In the genomic region with DNA sequence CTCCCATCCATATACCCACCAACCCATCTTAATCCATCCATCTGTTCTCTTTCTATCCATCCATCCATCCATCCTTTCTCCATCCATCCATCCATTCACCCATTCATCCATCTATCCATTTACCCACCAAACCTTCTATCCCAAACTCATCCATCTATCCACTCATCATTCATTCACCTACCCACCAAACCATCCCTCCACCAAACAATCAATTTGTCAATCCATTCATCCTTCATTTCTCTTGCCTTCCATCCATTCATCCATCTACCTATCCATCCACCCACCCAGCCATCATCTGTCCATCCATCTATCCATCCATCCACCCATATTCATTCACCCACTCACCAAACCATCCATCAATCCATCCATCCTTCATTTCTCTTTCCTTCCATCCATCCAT, we compare ENCODE assay signal across 21 cellular contexts. TPM values are rescaled to one million over a fixed set of nuclear protein-coding genes. Genes with fewer than 3 reads are reported as not detected.
DNase-seq lines count a peak whose midpoint lies in the region; ATAC-seq, FAIRE-seq and TF ChIP-seq lines count a peak whose summit lies in the region.
"Had no signal": no experiment of that assay in that cellular context is flagged by ENCODE, and none has a peak within 500 bp of the region (broad histone marks: within the 10 kb centered on the region; RNA-seq: fewer than 3 reads in every experiment).

No MANE protein-coding gene starts in this region.

- H3K23ac ChIP-seq in H1 (ENCODE audit: insufficient read length) = no peak overlapping the region

- H3K79me2 ChIP-seq in H1 (ENCODE audit: control insufficient read depth in 1 of 2, insufficient read depth in 2 of 2, low read length in 2 of 2) = no peaks in the 10 kb centered on the region

- H3K9me3 Mint-ChIP-seq in activated T-cell treated with anti-CD3 and anti-CD28 coated beads, Interleukin-2, amount 50 U/mL, for 72 hours = no peaks in the 10 kb centered on the region
- H3K9me3 Mint-ChIP-seq in CD8-positive, alpha-beta T cell = no peaks in the 10 kb centered on the region
- H3K9me3 Mint-ChIP-seq in nephron progenitor cell (no peaks in the 10 kb centered on the region), mesothelial cell of epicardium (no peaks in the 10 kb centered on the region)
- H3K9me3 Mint-ChIP-seq: CD4-positive, alpha-beta memory T cell; GM23338 had no signal

- H3K23me2 ChIP-seq in H1 (ENCODE audit: low read depth, low read length) = peaks cover 7% of the 10 kb centered on the region; the same call in 1 of the 2 replicates

- H3K14ac ChIP-seq in H1 (ENCODE audit: insufficient read length) = no peak overlapping the region

- no peaks in the 10 kb centered on the region for H3K27me3 ChIP-seq in CD8-positive, alpha-beta T cell (ENCODE audit: insufficient read depth, low read length)
- no peaks in the 10 kb centered on the region for H3K27me3 ChIP-seq in H1 (replicated peaks in 1 of 4; ENCODE audit: control insufficient read depth in 3 of 4, extremely low read depth in 1 of 4, insufficient read depth in 3 of 4, low read length in 3 of 4)
- H3K27me3 ChIP-seq: BE2C had no signal

- H3K9me3 ChIP-seq in CD8-positive, alpha-beta T cell (ENCODE audit: low read length) = no peaks in the 10 kb centered on the region
- no peaks in the 10 kb centered on the region for H3K9me3 ChIP-seq in H1 (ENCODE audit: insufficient read depth in 2 of 2, low read depth in 1 of 2, low read length in 1 of 2)
- H3K9me3 ChIP-seq: BE2C had no signal

- no peak overlapping the region for H2AFZ ChIP-seq in H1 (ENCODE audit: low read length)

- TF ChIP-seq EP300 in H1 (IDR thresholded peaks at IDR 0.05; ENCODE audit: borderline replicate concordance in 1 of 2, low read depth in 2 of 2, low read length in 2 of 2) = no peak

- H2BK5ac ChIP-seq in H1 (ENCODE audit: low read depth, low read length) = no peak overlapping the region

- TF ChIP-seq RAD21 in H1 (IDR thresholded peaks at IDR 0.05 in 1 of 2, conservative IDR thresholded peaks at IDR 0.05 in 1 of 2; ENCODE audit: low read depth in 2 of 2, low read length in 2 of 2) = no peak

- no peak for ATAC-seq in activated T-cell treated with anti-CD3 and anti-CD28 coated beads, Interleukin-2, amount 50 U/mL, for 72 hours (replicated peaks in 1 of 2)
- ATAC-seq in CD8-positive, alpha-beta T cell = no peak
- ATAC-seq: PC-3 had no signal

- CTCF ChIA-PET in CD8-positive, alpha-beta T cell (lab: Charles Lee) = interaction anchor here (0.6 kb wide), 1 partner anchor 44 kb away, joined by 3 read pairs; the partner anchor contains the start of gene CIBAR2
- CTCF ChIA-PET in H1 (lab: Charles Lee; ENCODE audit: partially characterized antibody) = no interaction called here

- peaks cover 11% of the 10 kb centered on the region for H3K4me1 Mint-ChIP-seq in activated T-cell treated with anti-CD3 and anti-CD28 coated beads, Interleukin-2, amount 50 U/mL, for 72 hours (ENCODE audit: low read depth)
- H3K4me1 Mint-ChIP-seq in CD8-positive, alpha-beta T cell (ENCODE audit: low read depth) = peaks cover 19% of the 10 kb centered on the region
- H3K4me1 Mint-ChIP-seq in nephron progenitor cell = peaks cover 72% of the 10 kb centered on the region
- H3K4me1 Mint-ChIP-seq in mesothelial cell of epicardium = peaks cover 59% of the 10 kb centered on the region

- H3K27ac Mint-ChIP-seq in activated T-cell treated with anti-CD3 and anti-CD28 coated beads, Interleukin-2, amount 50 U/mL, for 72 hours = peak overlapping the region; percentile 12
- peak overlapping the region; percentile 93 for H3K27ac Mint-ChIP-seq in CD8-positive, alpha-beta T cell
- H3K27ac Mint-ChIP-seq in nephron progenitor cell = no peak overlapping the region
- no peak overlapping the region for H3K27ac Mint-ChIP-seq in mesothelial cell of epicardium

- DNase-seq in activated T-cell treated with anti-CD3 and anti-CD28 coated beads, Interleukin-2, amount 50 U/mL, for 72 hours = no peak
- DNase-seq in activated T-cell treated with anti-CD3 and anti-CD28 coated beads for 4 hours (no peak), H1 (ENCODE audit: low read depth in 1 of 2, low spot score in 2 of 2) (no peak), nephron progenitor cell (no peak), inferior parietal cortex (ENCODE audit: extremely low spot score) (no peak), mesothelial cell of epicardium (ENCODE audit: low spot score in 2 of 2, unreplicated experiment in 2 of 2) (no peak), GDM1 (lab: John Stamatoyannopoulos, UW) (no peak)
- DNase-seq in CD8-positive, alpha-beta T cell = no peak
- DNase-seq: 8988T; Calu3; CD4-positive, alpha-beta memory T cell; NCI-H1417 treated with DMSO at 0.1 percent for 48 hours; NCI-H187 treated with DMSO at 0.1 percent for 48 hours; NCI-H526; PC-3 had no signal

- H3K4me3 ChIP-seq in CD8-positive, alpha-beta T cell (ENCODE audit: low read depth, low read length) = peak overlapping the region; percentile 42
- no peak overlapping the region for H3K4me3 ChIP-seq in H1 (ENCODE audit: extremely low read depth in 1 of 4, insufficient read depth in 2 of 4, low read depth in 3 of 4, low read length in 4 of 4)
- H3K4me3 ChIP-seq: GM23338 had no signal

- no peak overlapping the region for H2BK120ac ChIP-seq in H1 (replicated peaks; ENCODE audit: low read depth, low read length)

- POLR2A ChIA-PET in CD8-positive, alpha-beta T cell (lab: Charles Lee) = no interaction called here
- POLR2A ChIA-PET in H1 (lab: Charles Lee; ENCODE audit: partially characterized antibody) = no interaction called here

- H3K9ac ChIP-seq in H1 (replicated peaks in 1 of 4; ENCODE audit: extremely low read depth in 1 of 4, low read depth in 3 of 4, low read length in 3 of 4) = no peak overlapping the region

- no peaks in the 10 kb centered on the region for H4K20me1 ChIP-seq in H1 (replicated peaks in 1 of 2; ENCODE audit: control insufficient read depth in 1 of 2, insufficient read depth in 2 of 2, low read length in 2 of 2)

- no peaks in the 10 kb centered on the region for H3K79me1 ChIP-seq in H1 (ENCODE audit: low read depth, low read length)

- no peak for TF ChIP-seq CTCF in CD8-positive, alpha-beta T cell (IDR thresholded peaks at IDR 0.05)
- TF ChIP-seq CTCF in H1 (IDR thresholded peaks at IDR 0.05; ENCODE audit: control extremely low read depth in 1 of 3, insufficient read depth in 1 of 3, low read depth in 1 of 3, low read length in 3 of 3) (no peak), nephron progenitor cell (IDR thresholded peaks at IDR 0.05) (no peak), mesothelial cell of epicardium (IDR thresholded peaks at IDR 0.05; ENCODE audit: unreplicated experiment) (no peak)

- no peak for TF ChIP-seq POLR2A in H1 (IDR thresholded peaks at IDR 0.05; ENCODE audit: control extremely low read depth in 1 of 2, low read depth in 2 of 2, low read length in 2 of 2)

- H3K4me3 Mint-ChIP-seq in activated T-cell treated with anti-CD3 and anti-CD28 coated beads, Interleukin-2, amount 50 U/mL, for 72 hours = no peak overlapping the region
- H3K4me3 Mint-ChIP-seq in CD8-positive, alpha-beta T cell = peak overlapping the region; percentile 79
- H3K4me3 Mint-ChIP-seq in nephron progenitor cell (peak overlapping the region; percentile 7), mesothelial cell of epicardium (no peak overlapping the region)

- no peak overlapping the region for H4K5ac ChIP-seq in H1 (ENCODE audit: insufficient read length, low read depth, low read length)

- H3K4me1 ChIP-seq in CD8-positive, alpha-beta T cell (ENCODE audit: insufficient read depth, low read length) = peaks cover 19% of the 10 kb centered on the region
- H3K4me1 ChIP-seq in H1 (replicated peaks in 1 of 4; ENCODE audit: control insufficient read depth in 3 of 4, insufficient read depth in 4 of 4, low read length in 3 of 4) = peaks cover 0 to 18% (median 13%) of the 10 kb centered on the region in 4 experiments; a peak in 6 of 7 replicates

- H2BK15ac ChIP-seq in H1 (ENCODE audit: low read length) = peak overlapping the region; percentile 72; the same call in 1 of the 2 replicates

- no peak overlapping the region for H2BK12ac ChIP-seq in H1 (ENCODE audit: low read depth, low read length)

- H3K36me3 Mint-ChIP-seq in activated T-cell treated with anti-CD3 and anti-CD28 coated beads, Interleukin-2, amount 50 U/mL, for 72 hours (ENCODE audit: insufficient read depth in 2 of 2) = no peaks in the 10 kb centered on the region
- H3K36me3 Mint-ChIP-seq in CD8-positive, alpha-beta T cell = no peaks in the 10 kb centered on the region
- H3K36me3 Mint-ChIP-seq in nephron progenitor cell (ENCODE audit: low read depth) (no peaks in the 10 kb centered on the region), mesothelial cell of epicardium (no peaks in the 10 kb centered on the region)
- H3K36me3 Mint-ChIP-seq: CD4-positive, alpha-beta memory T cell had no signal

- no peak overlapping the region for H4K8ac ChIP-seq in H1 (ENCODE audit: extremely low read depth, insufficient read depth, low read length)

- H3K56ac ChIP-seq in H1 (replicated peaks; ENCODE audit: insufficient read length, low read depth, low read length) = no peak overlapping the region

- intact Hi-C loops in CD8-positive, alpha-beta T cell (cut with DNase I, micrococcal nuclease) = loop anchor here in 1 of 2 experiments (10.0 kb wide), 1 partner anchor 932 kb away; no protein-coding TSS in a partner anchor

- FAIRE-seq in H1 (lab: Jason Lieb, UNC) = no peak
- FAIRE-seq: GM12891, GM19239 had no signal

- no peaks in the 10 kb centered on the region for H3K36me3 ChIP-seq in CD8-positive, alpha-beta T cell (ENCODE audit: insufficient read depth, low read length)
- no peaks in the 10 kb centered on the region for H3K36me3 ChIP-seq in H1 (ENCODE audit: control insufficient read depth in 2 of 4, insufficient read depth in 4 of 4, low read length in 3 of 4)
- H3K36me3 ChIP-seq: BE2C had no signal

- H2BK20ac ChIP-seq in H1 (ENCODE audit: low read length) = no peak overlapping the region

- no peak overlapping the region for H3K4me2 ChIP-seq in H1 (ENCODE audit: insufficient read depth in 1 of 2, low read depth in 2 of 2, low read length in 2 of 2)

- H2AK5ac ChIP-seq in H1 (ENCODE audit: low read depth, low read length) = no peak overlapping the region

- peak overlapping the region; percentile 5 for H3K27ac ChIP-seq in CD8-positive, alpha-beta T cell (ENCODE audit: low read depth, low read length)
- H3K27ac ChIP-seq in H1 (ENCODE audit: low read depth, low read length) = no peak overlapping the region
- H3K27ac ChIP-seq: RWPE1 had no signal

- no peaks in the 10 kb centered on the region for H3K27me3 Mint-ChIP-seq in activated T-cell treated with anti-CD3 and anti-CD28 coated beads, Interleukin-2, amount 50 U/mL, for 72 hours (ENCODE audit: low read depth)
- no peaks in the 10 kb centered on the region for H3K27me3 Mint-ChIP-seq in CD8-positive, alpha-beta T cell (ENCODE audit: low read depth)
- H3K27me3 Mint-ChIP-seq in nephron progenitor cell (ENCODE audit: low read depth, poor library complexity) (peaks cover 19% of the 10 kb centered on the region), mesothelial cell of epicardium (ENCODE audit: low read depth) (no peaks in the 10 kb centered on the region)

- H3K18ac ChIP-seq in H1 (ENCODE audit: extremely low read depth, low read length) = no peak overlapping the region

- H4K91ac ChIP-seq in H1 (replicated peaks; ENCODE audit: insufficient read length, low read length) = no peak overlapping the region

- no peak overlapping the region for H3K4ac ChIP-seq in H1 (replicated peaks; ENCODE audit: insufficient read length, low read depth, low read length)

RNA-seq across cellular contexts. Expression of gene CIBAR2, which starts 44.6 kb away (rescaled TPM):
- total RNA-seq in activated T-cell treated with anti-CD3 and anti-CD28 coated beads, Interleukin-2, amount 50 U/mL, for 72 hours = not detected
- total RNA-seq in CD8-positive, alpha-beta T cell = not detected
- total RNA-seq in H1 (2021; fragmentation: NEBNext Ultra II Directional; extraction: Animal tissue kit (Norgen Biotek cat#: 25700)) = not detected in 2 replicates
- 0.06 and 0.18 TPM in 2 replicates for polyA plus RNA-seq in H1 (2011; rRNA removed)
- 0.12 TPM for polyA plus RNA-seq in H1 (2011; cell fraction: cytosol; rRNA removed)
- polyA plus RNA-seq in H1 (2011; cell fraction: nucleus; rRNA removed) = 0.23 TPM
- polyA plus RNA-seq in H1 (2012, experiment 1 of 2) = 0.15 to 0.29 TPM in 2 of 4 replicates, not detected in the others
- polyA plus RNA-seq in H1 (2012, experiment 2 of 2) = 0.42 TPM
- 0.06 TPM for polyA plus RNA-seq in H1 (2013, experiment 1 of 2)
- polyA plus RNA-seq in H1 (2013, experiment 2 of 2) = 0.02 TPM
- 0.17 TPM in 1 of 2 replicates, not detected in the other for polyA minus RNA-seq in H1 (2011; rRNA and poly(A)+ RNA removed)
- polyA minus RNA-seq in H1 (2011; cell fraction: cytosol; rRNA and poly(A)+ RNA removed) = not detected
- not detected for polyA minus RNA-seq in H1 (2011; cell fraction: nucleus; rRNA and poly(A)+ RNA removed)
- total RNA-seq in mesothelial cell of epicardium = not detected in 3 replicates
- total RNA-seq: Calu3; CD4-positive, alpha-beta memory T cell; GM23338; M059J; PC-3 had no signal
- polyA plus RNA-seq: CD4-positive, alpha-beta memory T cell; GM23338 had no signal

Comparison
In these comparisons a context has a peak if more than half of its experiments do, and no peak if none do; other contexts are left out.
1. H3K27ac Mint-ChIP-seq: peak in activated T-cell treated with anti-CD3 and anti-CD28 coated beads, Interleukin-2, amount 50 U/mL, for 72 hours (single experiment) and CD8-positive, alpha-beta T cell (single experiment); none in nephron progenitor cell (single experiment) and mesothelial cell of epicardium (single experiment).
2. H3K4me3 Mint-ChIP-seq: peak in CD8-positive, alpha-beta T cell (single experiment) and nephron progenitor cell (single experiment); none in activated T-cell treated with anti-CD3 and anti-CD28 coated beads, Interleukin-2, amount 50 U/mL, for 72 hours (0 of 2) and mesothelial cell of epicardium (single experiment).